Comparison of ENCODE assay signal across 15 cellular contexts in the genomic region with DNA sequence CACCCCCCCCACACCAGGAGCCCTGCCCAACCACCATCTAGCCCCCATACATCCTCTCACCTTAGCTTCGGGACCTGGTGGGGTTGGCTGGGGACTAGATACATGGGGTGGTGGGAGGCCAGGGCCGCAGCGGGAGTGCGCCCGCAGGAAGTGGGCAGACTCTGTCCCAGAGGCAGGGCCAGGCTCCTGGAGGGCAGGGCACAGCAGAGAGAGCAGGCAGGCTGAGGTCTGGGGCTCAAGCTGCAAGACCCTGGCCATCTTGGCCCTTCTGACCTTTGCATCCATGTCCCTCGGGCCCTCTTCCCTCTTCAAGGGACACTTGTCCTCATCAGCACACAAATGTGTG. TPM values are rescaled to one million over a fixed set of nuclear protein-coding genes. Genes with fewer than 3 reads are reported as not detected.
DNase-seq lines count a peak whose midpoint lies in the region; ATAC-seq and TF ChIP-seq lines count a peak whose summit lies in the region.
"Had no signal": no experiment of that assay in that cellular context is flagged by ENCODE, and none has a peak within 500 bp of the region (broad histone marks: within the 10 kb centered on the region; RNA-seq: fewer than 3 reads in every experiment).

No MANE protein-coding gene starts in this region.

- CTCF ChIA-PET in CD4-positive, alpha-beta T cell (lab: Charles Lee), result interaction anchor here (0.9 to 2.5 kb wide), 4 partner anchors 9 to 183 kb away, joined by 3 to 14 read pairs (median 4); a partner anchor contains a TSS
- CTCF ChIA-PET in activated CD8-positive, alpha-beta T cell treated with anti-CD3 and anti-CD28 coated beads, Interleukin-2, amount 10 ng/mL, durations not matched to agents 7 days and 5 days (lab: Charles Lee), result interaction anchor here (0.7 to 11.3 kb wide), 11 partner anchors 9 to 265 kb away, joined by 3 to 211 read pairs (median 4); a partner anchor contains a TSS
- CTCF ChIA-PET in T-cell (lab: Charles Lee), result interaction anchor here (0.5 to 0.6 kb wide), 2 partner anchors 68 to 366 kb away, joined by 3 read pairs; no protein-coding TSS in a partner anchor

- H3K9me3 Mint-ChIP-seq in CD4-positive, alpha-beta T cell, result no peaks in the 10 kb centered on the region
- H3K9me3 Mint-ChIP-seq in activated CD8-positive, alpha-beta T cell treated with anti-CD3 and anti-CD28 coated beads, Interleukin-2, amount 10 ng/mL, durations not matched to agents 7 days and 5 days (ENCODE audit: insufficient read depth), result no peaks in the 10 kb centered on the region
- no peaks in the 10 kb centered on the region for H3K9me3 Mint-ChIP-seq in naive thymus-derived CD8-positive, alpha-beta T cell
- H3K9me3 Mint-ChIP-seq in T-cell, result no peaks in the 10 kb centered on the region
- H3K9me3 Mint-ChIP-seq: T-helper 1 cell treated with Interleukin-12 subunit alpha and Interleukin-12 subunit beta and Interleukin-4 antibody, amounts not matched to agents 30 μg/mL and 1 μg/mL, for 36 hours had no signal

- peak overlapping the region; percentile 62 for H3K27ac Mint-ChIP-seq in CD4-positive, alpha-beta T cell
- peak overlapping the region; percentile 12 for H3K27ac Mint-ChIP-seq in activated CD8-positive, alpha-beta T cell treated with anti-CD3 and anti-CD28 coated beads, Interleukin-2, amount 10 ng/mL, durations not matched to agents 7 days and 5 days
- peak overlapping the region in 6 of 10 donors; percentile 12 to 84 (median 65) for H3K27ac Mint-ChIP-seq in naive thymus-derived CD8-positive, alpha-beta T cell
- peak overlapping the region in 1 of 2 donors; percentile 1 for H3K27ac Mint-ChIP-seq in T-cell
- H3K27ac Mint-ChIP-seq: T-helper 1 cell treated with Interleukin-12 subunit alpha and Interleukin-12 subunit beta and Interleukin-4 antibody, amounts not matched to agents 30 μg/mL and 1 μg/mL, for 36 hours had no signal

- ATAC-seq in CD4-positive, alpha-beta T cell (ENCODE audit: poor library complexity), result no peak
- no peak for ATAC-seq in activated CD8-positive, alpha-beta T cell treated with anti-CD3 and anti-CD28 coated beads, Interleukin-2, amount 10 ng/mL, durations not matched to agents 7 days and 5 days
- no peak for ATAC-seq in naive thymus-derived CD8-positive, alpha-beta T cell
- ATAC-seq in left lobe of liver (no peak), T-cell (replicated peaks in 1 of 4) (no peak)
- ATAC-seq: left ventricle myocardium superior, right cardiac atrium had no signal

- DNase-seq in CD4-positive, alpha-beta T cell, result no peak
- no peak for DNase-seq in activated CD8-positive, alpha-beta T cell treated with anti-CD3 and anti-CD28 coated beads, Interleukin-2, amount 10 ng/mL, durations not matched to agents 7 days and 5 days
- DNase-seq in naive thymus-derived CD8-positive, alpha-beta T cell, result no peak
- no peak for DNase-seq in left lobe of liver (ENCODE audit: low spot score)
- no peak for DNase-seq in T-cell
- DNase-seq in activated naive CD4-positive, alpha-beta T cell (lab: John Stamatoyannopoulos, UW), result no peak
- DNase-seq: effector CD8-positive, alpha-beta T cell; NCI-H146; NCI-H2171; SHP77 treated with DMSO at 0.1 percent for 48 hours had no signal

- H3K27ac ChIP-seq in CD4-positive, alpha-beta T cell (ENCODE audit: low read depth, low read length), result no peak overlapping the region
- H3K27ac ChIP-seq: thoracic aorta had no signal

- POLR2A ChIA-PET in CD4-positive, alpha-beta T cell (lab: Charles Lee), result interaction anchor here (1.0 to 2.3 kb wide), 3 partner anchors 19 to 183 kb away, joined by 3 to 7 read pairs (median 4); a partner anchor contains a TSS
- POLR2A ChIA-PET in activated CD8-positive, alpha-beta T cell treated with anti-CD3 and anti-CD28 coated beads, Interleukin-2, amount 10 ng/mL, durations not matched to agents 7 days and 5 days (lab: Charles Lee), result interaction anchor here (0.6 to 2.0 kb wide), 4 partner anchors 101 to 612 kb away, joined by 3 to 5 read pairs (median 4); no protein-coding TSS in a partner anchor
- POLR2A ChIA-PET in naive thymus-derived CD8-positive, alpha-beta T cell (lab: Charles Lee), result interaction anchor here (2.5 to 3.8 kb wide), 2 partner anchors 18 to 102 kb away, joined by 8 to 19 read pairs; a partner anchor contains a TSS
- POLR2A ChIA-PET in T-cell (lab: Charles Lee), result no interaction called here

- no peaks in the 10 kb centered on the region for H3K9me3 ChIP-seq in CD4-positive, alpha-beta T cell (ENCODE audit: control insufficient read depth, low read length)
- H3K9me3 ChIP-seq: thoracic aorta had no signal

- TF ChIP-seq CTCF in CD4-positive, alpha-beta T cell (IDR thresholded peaks at IDR 0.05), result no peak

- peak overlapping the region; percentile 56 for H3K4me3 Mint-ChIP-seq in CD4-positive, alpha-beta T cell
- H3K4me3 Mint-ChIP-seq in activated CD8-positive, alpha-beta T cell treated with anti-CD3 and anti-CD28 coated beads, Interleukin-2, amount 10 ng/mL, durations not matched to agents 7 days and 5 days, result no peak overlapping the region
- H3K4me3 Mint-ChIP-seq in naive thymus-derived CD8-positive, alpha-beta T cell, result peak overlapping the region in 2 of 10 donors; percentile 56 to 58
- no peak overlapping the region for H3K4me3 Mint-ChIP-seq in T-cell

- intact Hi-C loops in CD4-positive, alpha-beta T cell (cut with DNase I, micrococcal nuclease), result loop anchor here in 1 of 2 experiments (5.0 kb wide), 1 partner anchor 143 kb away; a partner anchor contains a TSS

- H3K4me1 Mint-ChIP-seq in CD4-positive, alpha-beta T cell (ENCODE audit: low read depth), result peaks cover 43% of the 10 kb centered on the region
- peaks cover 44% of the 10 kb centered on the region for H3K4me1 Mint-ChIP-seq in activated CD8-positive, alpha-beta T cell treated with anti-CD3 and anti-CD28 coated beads, Interleukin-2, amount 10 ng/mL, durations not matched to agents 7 days and 5 days (ENCODE audit: low read depth)
- H3K4me1 Mint-ChIP-seq in naive thymus-derived CD8-positive, alpha-beta T cell, result peaks cover 8 to 50% (median 37%) of the 10 kb centered on the region in 4 donors
- H3K4me1 Mint-ChIP-seq in T-cell, result peaks cover 27 to 49% (median 28%) of the 10 kb centered on the region in 3 donors

- H3K36me3 Mint-ChIP-seq in CD4-positive, alpha-beta T cell (ENCODE audit: low read depth), result peaks cover 14% of the 10 kb centered on the region
- H3K36me3 Mint-ChIP-seq in activated CD8-positive, alpha-beta T cell treated with anti-CD3 and anti-CD28 coated beads, Interleukin-2, amount 10 ng/mL, durations not matched to agents 7 days and 5 days (ENCODE audit: low read depth), result peaks cover 8% of the 10 kb centered on the region
- no peaks in the 10 kb centered on the region for H3K36me3 Mint-ChIP-seq in naive thymus-derived CD8-positive, alpha-beta T cell
- H3K36me3 Mint-ChIP-seq in T-cell, result no peaks in the 10 kb centered on the region

- H3K27me3 ChIP-seq in CD4-positive, alpha-beta T cell (ENCODE audit: control insufficient read depth, insufficient read depth, low read length), result no peaks in the 10 kb centered on the region

- no peaks in the 10 kb centered on the region for H3K27me3 Mint-ChIP-seq in CD4-positive, alpha-beta T cell
- H3K27me3 Mint-ChIP-seq in activated CD8-positive, alpha-beta T cell treated with anti-CD3 and anti-CD28 coated beads, Interleukin-2, amount 10 ng/mL, durations not matched to agents 7 days and 5 days (ENCODE audit: low read depth), result no peaks in the 10 kb centered on the region
- H3K27me3 Mint-ChIP-seq in naive thymus-derived CD8-positive, alpha-beta T cell, result no peaks in the 10 kb centered on the region
- no peaks in the 10 kb centered on the region for H3K27me3 Mint-ChIP-seq in T-cell

RNA-seq across cellular contexts. Expression of a gene that starts 2.7 kb away (rescaled TPM):
- 1 to 10 TPM; 2.0 to 3.5 TPM for total RNA-seq in CD4-positive, alpha-beta T cell
- 1 to 10 TPM; 7.0 TPM for total RNA-seq in activated CD8-positive, alpha-beta T cell treated with anti-CD3 and anti-CD28 coated beads, Interleukin-2, amount 10 ng/mL, durations not matched to agents 7 days and 5 days
- total RNA-seq in naive thymus-derived CD8-positive, alpha-beta T cell, result 1 to 10 TPM; 7.5 to 8.4 TPM
- 1 to 10 TPM; 1.5 to 2.8 (median 1.6) TPM for polyA plus RNA-seq in naive thymus-derived CD8-positive, alpha-beta T cell
- 10.6 TPM for total RNA-seq in left lobe of liver
- 10 to 100 TPM in 3 of 5 donors, 1 to 10 TPM in 2; 4.2 to 12.1 (median 10.1) TPM for total RNA-seq in T-cell

RNA-seq across cellular contexts. Expression of a gene that starts 2.8 kb away (rescaled TPM):
- total RNA-seq in CD4-positive, alpha-beta T cell, result 1 to 10 TPM; 2.0 to 2.4 TPM
- total RNA-seq in activated CD8-positive, alpha-beta T cell treated with anti-CD3 and anti-CD28 coated beads, Interleukin-2, amount 10 ng/mL, durations not matched to agents 7 days and 5 days, result 1 to 10 TPM; 2.3 to 2.5 TPM
- 1 to 10 TPM; 4.7 to 6.1 TPM for total RNA-seq in naive thymus-derived CD8-positive, alpha-beta T cell
- polyA plus RNA-seq in naive thymus-derived CD8-positive, alpha-beta T cell, result 1 to 10 TPM; 4.3 to 5.1 (median 4.3) TPM
- total RNA-seq in left lobe of liver, result 5.5 TPM
- total RNA-seq in T-cell, result 1 to 10 TPM; 1.9 to 6.7 (median 5.4) TPM
- total RNA-seq: Daoy had no signal

RNA-seq across cellular contexts. Expression of a gene that starts 3.1 kb away (rescaled TPM):
- 1 to 10 TPM; 4.5 to 4.7 TPM for total RNA-seq in CD4-positive, alpha-beta T cell
- 10 to 100 TPM; 13.2 to 14.7 TPM for total RNA-seq in activated CD8-positive, alpha-beta T cell treated with anti-CD3 and anti-CD28 coated beads, Interleukin-2, amount 10 ng/mL, durations not matched to agents 7 days and 5 days
- 1 to 10 TPM; 4.3 to 6.0 TPM for total RNA-seq in naive thymus-derived CD8-positive, alpha-beta T cell
- polyA plus RNA-seq in naive thymus-derived CD8-positive, alpha-beta T cell, result 10 to 100 TPM; 10.6 to 13.3 (median 11.2) TPM
- total RNA-seq in left lobe of liver, result 3.4 TPM
- 10 to 100 TPM in 1 of 5 donors, 1 to 10 TPM in 4; 2.9 to 10.6 (median 7.6) TPM for total RNA-seq in T-cell

RNA-seq across cellular contexts. Expression of a gene that starts 3.8 kb away (rescaled TPM):
- 10 to 100 TPM; 21.6 to 26.0 TPM for total RNA-seq in CD4-positive, alpha-beta T cell
- total RNA-seq in activated CD8-positive, alpha-beta T cell treated with anti-CD3 and anti-CD28 coated beads, Interleukin-2, amount 10 ng/mL, durations not matched to agents 7 days and 5 days, result 10 to 100 TPM; 51.4 to 51.6 TPM
- total RNA-seq in naive thymus-derived CD8-positive, alpha-beta T cell, result 10 to 100 TPM; 41.8 to 46.6 TPM
- polyA plus RNA-seq in naive thymus-derived CD8-positive, alpha-beta T cell, result 10 to 100 TPM; 24.6 to 38.1 (median 28.2) TPM
- total RNA-seq in left lobe of liver, result 5.0 TPM
- 10 to 100 TPM; 24.5 to 62.6 (median 53.6) TPM for total RNA-seq in T-cell

RNA-seq across cellular contexts. Expression of a gene that starts 18.9 kb away (rescaled TPM):
- total RNA-seq in CD4-positive, alpha-beta T cell, result 100 to 1,000 TPM; 147 to 148 TPM
- 100 to 1,000 TPM; 192 to 196 TPM for total RNA-seq in activated CD8-positive, alpha-beta T cell treated with anti-CD3 and anti-CD28 coated beads, Interleukin-2, amount 10 ng/mL, durations not matched to agents 7 days and 5 days
- total RNA-seq in naive thymus-derived CD8-positive, alpha-beta T cell, result 100 to 1,000 TPM; 184 to 189 TPM
- 10 to 100 TPM; 12.8 to 28.7 (median 13.3) TPM for polyA plus RNA-seq in naive thymus-derived CD8-positive, alpha-beta T cell
- total RNA-seq in left lobe of liver (1.1 TPM), T-cell (100 to 1,000 TPM; 150 to 271 (median 243) TPM)

Comparison
In these comparisons a context has a peak if more than half of its experiments do, and no peak if none do; other contexts are left out.
1. POLR2A ChIA-PET loops: an anchor here in CD4-positive, alpha-beta T cell (1.0 to 2.3 kb wide), activated CD8-positive, alpha-beta T cell treated with anti-CD3 and anti-CD28 coated beads, Interleukin-2, amount 10 ng/mL, durations not matched to agents 7 days and 5 days (0.6 to 2.0 kb wide) and naive thymus-derived CD8-positive, alpha-beta T cell (2.5 to 3.8 kb wide); none called in T-cell.